ENCODE assay signal across 1 cellular context in the genomic region with DNA sequence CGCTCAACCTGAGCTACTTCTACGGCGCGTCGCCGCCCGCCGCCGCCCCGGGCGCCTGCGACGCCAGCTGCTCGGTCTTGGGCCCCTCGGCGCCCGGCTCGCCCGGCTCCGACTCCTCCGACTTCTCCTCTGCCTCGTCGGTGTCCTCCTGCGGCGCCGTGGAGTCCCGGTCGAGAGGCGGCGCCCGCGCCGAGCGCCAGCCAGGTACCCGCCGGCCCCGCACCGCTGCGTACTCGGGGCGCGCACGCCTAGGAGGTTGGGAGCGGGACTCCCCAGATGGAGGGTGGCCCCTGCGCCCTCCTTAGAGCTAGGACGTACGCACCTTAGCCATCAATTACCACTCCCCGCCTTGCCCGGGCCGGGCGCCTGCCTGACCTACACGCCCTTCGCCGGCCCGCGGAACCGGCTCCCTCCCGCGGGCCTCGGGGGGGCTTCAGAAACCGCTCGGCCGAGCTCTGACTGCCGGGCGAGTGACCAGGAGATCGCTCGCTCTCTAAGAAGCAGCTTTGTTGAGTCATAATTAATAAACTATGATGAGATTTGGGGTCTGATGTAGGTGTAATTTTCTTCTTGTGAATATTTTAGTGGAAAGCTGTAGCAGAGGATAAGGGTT.
TF ChIP-seq lines count a peak whose summit lies in the region.

No MANE protein-coding gene starts in this region.

TF ChIP-seq in K562, 482 proteins besides CTCF, POLR2A, EP300 and RAD21 (continued from another document and continues in another):
- TF ChIP-seq, protein P1, sequence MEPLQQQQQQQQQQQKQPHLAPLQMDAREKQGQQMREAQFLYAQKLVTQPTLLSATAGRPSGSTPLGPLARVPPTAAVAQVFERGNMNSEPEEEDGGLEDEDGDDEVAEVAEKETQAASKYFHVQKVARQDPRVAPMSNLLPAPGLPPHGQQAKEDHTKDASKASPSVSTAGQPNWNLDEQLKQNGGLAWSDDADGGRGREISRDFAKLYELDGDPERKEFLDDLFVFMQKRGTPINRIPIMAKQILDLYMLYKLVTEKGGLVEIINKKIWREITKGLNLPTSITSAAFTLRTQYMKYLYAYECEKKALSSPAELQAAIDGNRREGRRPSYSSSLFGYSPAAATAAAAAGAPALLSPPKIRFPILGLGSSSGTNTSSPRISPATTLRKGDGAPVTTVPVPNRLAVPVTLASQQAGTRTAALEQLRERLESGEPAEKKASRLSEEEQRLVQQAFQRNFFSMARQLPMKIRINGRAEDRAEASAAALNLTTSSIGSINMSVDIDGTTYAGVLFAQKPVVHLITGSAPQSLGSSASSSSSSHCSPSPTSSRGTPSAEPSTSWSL (CRISPR knock-in tag; IDR thresholded peaks at IDR 0.05; ENCODE audit: borderline replicate concordance) = no peak
- TF ChIP-seq CHD1 (IDR thresholded peaks at IDR 0.05; ENCODE audit: low read length) (peak; percentile 60), LEF1 (IDR thresholded peaks at IDR 0.05) (no peak), MCM3 (IDR thresholded peaks at IDR 0.05) (no peak), TOE1 (IDR thresholded peaks at IDR 0.05; ENCODE audit: borderline replicate concordance) (no peak), TOE1 (CRISPR knock-in tag; IDR thresholded peaks at IDR 0.05; ENCODE audit: borderline replicate concordance, low read depth) (no peak), GTF2E2 (tag; IDR thresholded peaks at IDR 0.05) (peak; percentile 79; the same call in 1 of the 2 replicates), CCNT2 (IDR thresholded peaks at IDR 0.05; ENCODE audit: borderline replicate concordance, extremely low read depth, insufficient read length, low read depth, low read length) (no peak), SP1 (CRISPR knock-in tag; IDR thresholded peaks at IDR 0.05) (no peak; the same call in 1 of the 2 replicates), MECOM (CRISPR knock-in tag; IDR thresholded peaks at IDR 0.05) (no peak), JUN (IDR thresholded peaks at IDR 0.05; ENCODE audit: borderline replicate concordance, low read depth, low read length) (no peak), JUN (CRISPR knock-in tag; IDR thresholded peaks at IDR 0.05; ENCODE audit: borderline replicate concordance) (no peak), ZNF444 (CRISPR knock-in tag; IDR thresholded peaks at IDR 0.05) (no peak), CBX2 (IDR thresholded peaks at IDR 0.05; ENCODE audit: insufficient read depth, low read length, poor library complexity, severe bottlenecking) (no peak), MTA3 (IDR thresholded peaks at IDR 0.05; ENCODE audit: borderline replicate concordance) (no peak), NFYB (IDR thresholded peaks at IDR 0.05; ENCODE audit: extremely low read depth, insufficient read length) (no peak), GABPB1 (CRISPR knock-in tag; IDR thresholded peaks at IDR 0.05) (0 out of 2 replicates have a peak, but pooled peaks have one; percentile 10), YBX1 (IDR thresholded peaks at IDR 0.05) (no peak), CREBBP (IDR thresholded peaks at IDR 0.05; ENCODE audit: low read depth, low read length) (no peak), PTBP1 (IDR thresholded peaks at IDR 0.05; ENCODE audit: low read depth, low read length) (no peak), ZNF12 (CRISPR knock-in tag; IDR thresholded peaks at IDR 0.05) (no peak), ZNF217 (CRISPR knock-in tag; IDR thresholded peaks at IDR 0.05) (no peak), CREM (IDR thresholded peaks at IDR 0.05; ENCODE audit: low read depth) (no peak), CTBP1 (IDR thresholded peaks at IDR 0.05; ENCODE audit: borderline replicate concordance) (0 out of 2 replicates have a peak, but pooled peaks have one; percentile 57), KDM5B (IDR thresholded peaks at IDR 0.05; ENCODE audit: insufficient replicate concordance, low read depth, low read length) (no peak), ZNF165 (CRISPR knock-in tag; IDR thresholded peaks at IDR 0.05; ENCODE audit: borderline replicate concordance) (no peak), NONO (IDR thresholded peaks at IDR 0.05; ENCODE audit: low read depth in 2 of 2, low read length in 1 of 2) (peak; percentile 3 to 64; a peak in 2 of 4 replicates), SNIP1 (IDR thresholded peaks at IDR 0.05; ENCODE audit: low read depth) (no peak), ATF1 (CRISPR knock-in tag; IDR thresholded peaks at IDR 0.05) (no peak), ATF1 (tag; IDR thresholded peaks at IDR 0.05) (no peak), RBBP5 (IDR thresholded peaks at IDR 0.05; ENCODE audit: borderline replicate concordance, insufficient read depth, low read length, poor library complexity, severe bottlenecking) (peak; percentile 57), ZNF785 (CRISPR knock-in tag; IDR thresholded peaks at IDR 0.05) (no peak), JUND (IDR thresholded peaks at IDR 0.05; ENCODE audit: borderline replicate concordance, low read depth, low read length) (no peak), JUND (tag; IDR thresholded peaks at IDR 0.05; ENCODE audit: borderline replicate concordance, low read depth, low read length) (no peak), NCOA6 (IDR thresholded peaks at IDR 0.05) (no peak)
- TF ChIP-seq, protein P2, sequence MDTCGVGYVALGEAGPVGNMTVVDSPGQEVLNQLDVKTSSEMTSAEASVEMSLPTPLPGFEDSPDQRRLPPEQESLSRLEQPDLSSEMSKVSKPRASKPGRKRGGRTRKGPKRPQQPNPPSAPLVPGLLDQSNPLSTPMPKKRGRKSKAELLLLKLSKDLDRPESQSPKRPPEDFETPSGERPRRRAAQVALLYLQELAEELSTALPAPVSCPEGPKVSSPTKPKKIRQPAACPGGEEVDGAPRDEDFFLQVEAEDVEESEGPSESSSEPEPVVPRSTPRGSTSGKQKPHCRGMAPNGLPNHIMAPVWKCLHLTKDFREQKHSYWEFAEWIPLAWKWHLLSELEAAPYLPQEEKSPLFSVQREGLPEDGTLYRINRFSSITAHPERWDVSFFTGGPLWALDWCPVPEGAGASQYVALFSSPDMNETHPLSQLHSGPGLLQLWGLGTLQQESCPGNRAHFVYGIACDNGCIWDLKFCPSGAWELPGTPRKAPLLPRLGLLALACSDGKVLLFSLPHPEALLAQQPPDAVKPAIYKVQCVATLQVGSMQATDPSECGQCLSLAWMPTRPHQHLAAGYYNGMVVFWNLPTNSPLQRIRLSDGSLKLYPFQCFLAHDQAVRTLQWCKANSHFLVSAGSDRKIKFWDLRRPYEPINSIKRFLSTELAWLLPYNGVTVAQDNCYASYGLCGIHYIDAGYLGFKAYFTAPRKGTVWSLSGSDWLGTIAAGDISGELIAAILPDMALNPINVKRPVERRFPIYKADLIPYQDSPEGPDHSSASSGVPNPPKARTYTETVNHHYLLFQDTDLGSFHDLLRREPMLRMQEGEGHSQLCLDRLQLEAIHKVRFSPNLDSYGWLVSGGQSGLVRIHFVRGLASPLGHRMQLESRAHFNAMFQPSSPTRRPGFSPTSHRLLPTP (IDR thresholded peaks at IDR 0.05; ENCODE audit: borderline replicate concordance, extremely low read depth, insufficient read length) = no peak
- TF ChIP-seq, protein P3, sequence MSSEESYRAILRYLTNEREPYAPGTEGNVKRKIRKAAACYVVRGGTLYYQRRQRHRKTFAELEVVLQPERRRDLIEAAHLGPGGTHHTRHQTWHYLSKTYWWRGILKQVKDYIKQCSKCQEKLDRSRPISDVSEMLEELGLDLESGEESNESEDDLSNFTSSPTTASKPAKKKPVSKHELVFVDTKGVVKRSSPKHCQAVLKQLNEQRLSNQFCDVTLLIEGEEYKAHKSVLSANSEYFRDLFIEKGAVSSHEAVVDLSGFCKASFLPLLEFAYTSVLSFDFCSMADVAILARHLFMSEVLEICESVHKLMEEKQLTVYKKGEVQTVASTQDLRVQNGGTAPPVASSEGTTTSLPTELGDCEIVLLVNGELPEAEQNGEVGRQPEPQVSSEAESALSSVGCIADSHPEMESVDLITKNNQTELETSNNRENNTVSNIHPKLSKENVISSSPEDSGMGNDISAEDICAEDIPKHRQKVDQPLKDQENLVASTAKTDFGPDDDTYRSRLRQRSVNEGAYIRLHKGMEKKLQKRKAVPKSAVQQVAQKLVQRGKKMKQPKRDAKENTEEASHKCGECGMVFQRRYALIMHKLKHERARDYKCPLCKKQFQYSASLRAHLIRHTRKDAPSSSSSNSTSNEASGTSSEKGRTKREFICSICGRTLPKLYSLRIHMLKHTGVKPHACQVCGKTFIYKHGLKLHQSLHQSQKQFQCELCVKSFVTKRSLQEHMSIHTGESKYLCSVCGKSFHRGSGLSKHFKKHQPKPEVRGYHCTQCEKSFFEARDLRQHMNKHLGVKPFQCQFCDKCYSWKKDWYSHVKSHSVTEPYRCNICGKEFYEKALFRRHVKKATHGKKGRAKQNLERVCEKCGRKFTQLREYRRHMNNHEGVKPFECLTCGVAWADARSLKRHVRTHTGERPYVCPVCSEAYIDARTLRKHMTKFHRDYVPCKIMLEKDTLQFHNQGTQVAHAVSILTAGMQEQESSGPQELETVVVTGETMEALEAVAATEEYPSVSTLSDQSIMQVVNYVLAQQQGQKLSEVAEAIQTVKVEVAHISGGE (CRISPR knock-in tag; IDR thresholded peaks at IDR 0.05) = no peak
- TF ChIP-seq, protein P4, sequence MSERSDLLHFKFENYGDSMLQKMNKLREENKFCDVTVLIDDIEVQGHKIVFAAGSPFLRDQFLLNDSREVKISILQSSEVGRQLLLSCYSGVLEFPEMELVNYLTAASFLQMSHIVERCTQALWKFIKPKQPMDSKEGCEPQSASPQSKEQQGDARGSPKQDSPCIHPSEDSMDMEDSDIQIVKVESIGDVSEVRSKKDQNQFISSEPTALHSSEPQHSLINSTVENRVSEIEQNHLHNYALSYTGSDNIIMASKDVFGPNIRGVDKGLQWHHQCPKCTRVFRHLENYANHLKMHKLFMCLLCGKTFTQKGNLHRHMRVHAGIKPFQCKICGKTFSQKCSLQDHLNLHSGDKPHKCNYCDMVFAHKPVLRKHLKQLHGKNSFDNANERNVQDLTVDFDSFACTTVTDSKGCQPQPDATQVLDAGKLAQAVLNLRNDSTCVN (CRISPR knock-in tag; IDR thresholded peaks at IDR 0.05) = no peak
- TF ChIP-seq, protein P5, sequence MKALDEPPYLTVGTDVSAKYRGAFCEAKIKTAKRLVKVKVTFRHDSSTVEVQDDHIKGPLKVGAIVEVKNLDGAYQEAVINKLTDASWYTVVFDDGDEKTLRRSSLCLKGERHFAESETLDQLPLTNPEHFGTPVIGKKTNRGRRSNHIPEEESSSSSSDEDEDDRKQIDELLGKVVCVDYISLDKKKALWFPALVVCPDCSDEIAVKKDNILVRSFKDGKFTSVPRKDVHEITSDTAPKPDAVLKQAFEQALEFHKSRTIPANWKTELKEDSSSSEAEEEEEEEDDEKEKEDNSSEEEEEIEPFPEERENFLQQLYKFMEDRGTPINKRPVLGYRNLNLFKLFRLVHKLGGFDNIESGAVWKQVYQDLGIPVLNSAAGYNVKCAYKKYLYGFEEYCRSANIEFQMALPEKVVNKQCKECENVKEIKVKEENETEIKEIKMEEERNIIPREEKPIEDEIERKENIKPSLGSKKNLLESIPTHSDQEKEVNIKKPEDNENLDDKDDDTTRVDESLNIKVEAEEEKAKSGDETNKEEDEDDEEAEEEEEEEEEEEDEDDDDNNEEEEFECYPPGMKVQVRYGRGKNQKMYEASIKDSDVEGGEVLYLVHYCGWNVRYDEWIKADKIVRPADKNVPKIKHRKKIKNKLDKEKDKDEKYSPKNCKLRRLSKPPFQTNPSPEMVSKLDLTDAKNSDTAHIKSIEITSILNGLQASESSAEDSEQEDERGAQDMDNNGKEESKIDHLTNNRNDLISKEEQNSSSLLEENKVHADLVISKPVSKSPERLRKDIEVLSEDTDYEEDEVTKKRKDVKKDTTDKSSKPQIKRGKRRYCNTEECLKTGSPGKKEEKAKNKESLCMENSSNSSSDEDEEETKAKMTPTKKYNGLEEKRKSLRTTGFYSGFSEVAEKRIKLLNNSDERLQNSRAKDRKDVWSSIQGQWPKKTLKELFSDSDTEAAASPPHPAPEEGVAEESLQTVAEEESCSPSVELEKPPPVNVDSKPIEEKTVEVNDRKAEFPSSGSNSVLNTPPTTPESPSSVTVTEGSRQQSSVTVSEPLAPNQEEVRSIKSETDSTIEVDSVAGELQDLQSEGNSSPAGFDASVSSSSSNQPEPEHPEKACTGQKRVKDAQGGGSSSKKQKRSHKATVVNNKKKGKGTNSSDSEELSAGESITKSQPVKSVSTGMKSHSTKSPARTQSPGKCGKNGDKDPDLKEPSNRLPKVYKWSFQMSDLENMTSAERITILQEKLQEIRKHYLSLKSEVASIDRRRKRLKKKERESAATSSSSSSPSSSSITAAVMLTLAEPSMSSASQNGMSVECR (CRISPR knock-in tag; IDR thresholded peaks at IDR 0.05) = peak; percentile 68; the same call in 1 of the 2 replicates
- TF ChIP-seq, protein P6, sequence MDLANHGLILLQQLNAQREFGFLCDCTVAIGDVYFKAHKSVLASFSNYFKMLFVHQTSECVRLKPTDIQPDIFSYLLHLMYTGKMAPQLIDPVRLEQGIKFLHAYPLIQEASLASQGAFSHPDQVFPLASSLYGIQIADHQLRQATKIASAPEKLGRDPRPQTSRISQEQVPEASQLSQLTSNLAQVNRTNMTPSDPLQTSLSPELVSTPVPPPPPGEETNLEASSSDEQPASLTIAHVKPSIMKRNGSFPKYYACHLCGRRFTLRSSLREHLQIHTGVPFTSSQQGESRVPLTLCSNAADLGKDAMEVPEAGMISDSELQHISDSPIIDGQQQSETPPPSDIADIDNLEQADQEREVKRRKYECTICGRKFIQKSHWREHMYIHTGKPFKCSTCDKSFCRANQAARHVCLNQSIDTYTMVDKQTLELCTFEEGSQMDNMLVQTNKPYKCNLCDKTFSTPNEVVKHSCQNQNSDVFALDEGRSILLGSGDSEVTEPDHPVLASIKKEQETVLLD (IDR thresholded peaks at IDR 0.05) = no peak
- TF ChIP-seq, protein P7, sequence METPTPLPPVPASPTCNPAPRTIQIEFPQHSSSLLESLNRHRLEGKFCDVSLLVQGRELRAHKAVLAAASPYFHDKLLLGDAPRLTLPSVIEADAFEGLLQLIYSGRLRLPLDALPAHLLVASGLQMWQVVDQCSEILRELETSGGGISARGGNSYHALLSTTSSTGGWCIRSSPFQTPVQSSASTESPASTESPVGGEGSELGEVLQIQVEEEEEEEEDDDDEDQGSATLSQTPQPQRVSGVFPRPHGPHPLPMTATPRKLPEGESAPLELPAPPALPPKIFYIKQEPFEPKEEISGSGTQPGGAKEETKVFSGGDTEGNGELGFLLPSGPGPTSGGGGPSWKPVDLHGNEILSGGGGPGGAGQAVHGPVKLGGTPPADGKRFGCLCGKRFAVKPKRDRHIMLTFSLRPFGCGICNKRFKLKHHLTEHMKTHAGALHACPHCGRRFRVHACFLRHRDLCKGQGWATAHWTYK (CRISPR knock-in tag; IDR thresholded peaks at IDR 0.05) = no peak
- TF ChIP-seq, protein P8, sequence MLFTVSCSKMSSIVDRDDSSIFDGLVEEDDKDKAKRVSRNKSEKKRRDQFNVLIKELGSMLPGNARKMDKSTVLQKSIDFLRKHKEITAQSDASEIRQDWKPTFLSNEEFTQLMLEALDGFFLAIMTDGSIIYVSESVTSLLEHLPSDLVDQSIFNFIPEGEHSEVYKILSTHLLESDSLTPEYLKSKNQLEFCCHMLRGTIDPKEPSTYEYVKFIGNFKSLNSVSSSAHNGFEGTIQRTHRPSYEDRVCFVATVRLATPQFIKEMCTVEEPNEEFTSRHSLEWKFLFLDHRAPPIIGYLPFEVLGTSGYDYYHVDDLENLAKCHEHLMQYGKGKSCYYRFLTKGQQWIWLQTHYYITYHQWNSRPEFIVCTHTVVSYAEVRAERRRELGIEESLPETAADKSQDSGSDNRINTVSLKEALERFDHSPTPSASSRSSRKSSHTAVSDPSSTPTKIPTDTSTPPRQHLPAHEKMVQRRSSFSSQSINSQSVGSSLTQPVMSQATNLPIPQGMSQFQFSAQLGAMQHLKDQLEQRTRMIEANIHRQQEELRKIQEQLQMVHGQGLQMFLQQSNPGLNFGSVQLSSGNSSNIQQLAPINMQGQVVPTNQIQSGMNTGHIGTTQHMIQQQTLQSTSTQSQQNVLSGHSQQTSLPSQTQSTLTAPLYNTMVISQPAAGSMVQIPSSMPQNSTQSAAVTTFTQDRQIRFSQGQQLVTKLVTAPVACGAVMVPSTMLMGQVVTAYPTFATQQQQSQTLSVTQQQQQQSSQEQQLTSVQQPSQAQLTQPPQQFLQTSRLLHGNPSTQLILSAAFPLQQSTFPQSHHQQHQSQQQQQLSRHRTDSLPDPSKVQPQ (CRISPR knock-in tag; IDR thresholded peaks at IDR 0.05; ENCODE audit: borderline replicate concordance) = no peak
